ENCODE assay signal across 17 cellular contexts in genomic region chr13:25881136-25881926, GRCh38.
DNase-seq lines count a peak whose midpoint lies in the region; ATAC-seq and TF ChIP-seq lines count a peak whose summit lies in the region.
"Had no signal": no experiment of that assay in that cellular context is flagged by ENCODE, and none has a peak within 500 bp of the region (broad histone marks: within the 10 kb centered on the region; RNA-seq: fewer than 3 reads in every experiment).

No MANE protein-coding gene starts in this region.

- intact Hi-C loops in CD8-positive, alpha-beta T cell (cut with DNase I, micrococcal nuclease): loop anchor here in 1 of 2 experiments (5.0 kb wide), 1 partner anchor 34 kb away; no protein-coding TSS in a partner anchor
- intact Hi-C loops in psoas muscle (cut with DNase I): loop anchor here in 1 of 2 donors (10.0 kb wide), 1 partner anchor 93 kb away; no protein-coding TSS in a partner anchor

- no peak overlapping the region for H3K4me3 ChIP-seq in CD8-positive, alpha-beta T cell (ENCODE audit: low read depth, low read length)
- H3K4me3 ChIP-seq in HEK293 (ENCODE audit: low read depth, low read length) (no peak overlapping the region), psoas muscle (no peak overlapping the region)
- H3K4me3 ChIP-seq: left ventricle myocardium inferior had no signal

- ATAC-seq in CD8-positive, alpha-beta T cell: no peak
- peak; percentile 52 to 53 for ATAC-seq in naive thymus-derived CD8-positive, alpha-beta T cell
- ATAC-seq in psoas muscle: no peak
- ATAC-seq in stimulated activated naive CD8-positive, alpha-beta T cell treated with anti-CD3 and anti-CD28 coated beads, Interleukin-15, Interleukin-2, amounts not matched to agents 100 U/mL and 50 U/mL, for 24 hours: no peak

- peaks cover 75% of the 10 kb centered on the region for H3K4me1 Mint-ChIP-seq in CD8-positive, alpha-beta T cell (ENCODE audit: low read depth)
- H3K4me1 Mint-ChIP-seq in brain: peaks cover 48% of the 10 kb centered on the region
- H3K4me1 Mint-ChIP-seq in naive thymus-derived CD8-positive, alpha-beta T cell: peaks cover 44 to 77% (median 62%) of the 10 kb centered on the region in 4 donors

- TF ChIP-seq CTCF in CD8-positive, alpha-beta T cell (IDR thresholded peaks at IDR 0.05): no peak
- no peak for TF ChIP-seq CTCF in HEK293 (tag by site-specific recombination; IDR thresholded peaks at IDR 0.05)
- no peak for TF ChIP-seq CTCF in brain (conservative IDR thresholded peaks at IDR 0.05)
- TF ChIP-seq CTCF in psoas muscle (IDR thresholded peaks at IDR 0.05): no peak

- H3K9me3 ChIP-seq in CD8-positive, alpha-beta T cell (ENCODE audit: low read length): no peaks in the 10 kb centered on the region
- H3K9me3 ChIP-seq in HEK293 (ENCODE audit: control insufficient read depth, insufficient read depth, low read depth, low read length) (no peaks in the 10 kb centered on the region), psoas muscle (no peaks in the 10 kb centered on the region)
- H3K9me3 ChIP-seq: BE2C, left ventricle myocardium inferior had no signal

- H3K4me3 Mint-ChIP-seq in CD8-positive, alpha-beta T cell: peak overlapping the region; percentile 27
- H3K4me3 Mint-ChIP-seq in brain: peak overlapping the region in 4 of 5 experiments; percentile 27 to 67 (median 65)
- peak overlapping the region in 9 of 10 donors; percentile 27 to 83 (median 63) for H3K4me3 Mint-ChIP-seq in naive thymus-derived CD8-positive, alpha-beta T cell
- H3K4me3 Mint-ChIP-seq: HFFc6 had no signal

- CTCF ChIA-PET in CD8-positive, alpha-beta T cell (lab: Charles Lee): interaction anchor here (1.0 kb wide), 1 partner anchor 181 kb away, joined by 3 read pairs; no protein-coding TSS in a partner anchor
- CTCF ChIA-PET in HEK293 (lab: Yijun Ruan, JAX): interaction anchor here (1.1 kb wide), 1 partner anchor 125 kb away, joined by 3 read pairs; no protein-coding TSS in a partner anchor

- WGBS in psoas muscle, 3 donors: 73 to 81% (median 78%) methylated on average over 3 of the region's 3 CpGs

- POLR2A ChIA-PET in CD8-positive, alpha-beta T cell (lab: Charles Lee): no interaction called here
- POLR2A ChIA-PET in HEK293 (lab: Yijun Ruan, JAX): no interaction called here
- POLR2A ChIA-PET in naive thymus-derived CD8-positive, alpha-beta T cell (lab: Charles Lee): interaction anchor here (1.2 to 1.4 kb wide), 2 partner anchors 18 to 138 kb away, joined by 3 read pairs; no protein-coding TSS in a partner anchor

- H3K27me3 ChIP-seq in CD8-positive, alpha-beta T cell (ENCODE audit: insufficient read depth, low read length): no peaks in the 10 kb centered on the region
- H3K27me3 ChIP-seq in psoas muscle (ENCODE audit: insufficient read depth in 3 of 3, low read length in 2 of 3): no peaks in the 10 kb centered on the region

- H3K27ac ChIP-seq in CD8-positive, alpha-beta T cell (ENCODE audit: low read depth, low read length): no peak overlapping the region
- H3K27ac ChIP-seq in HEK293 (ENCODE audit: extremely low read depth, low read depth, low read length): no peak overlapping the region
- H3K27ac ChIP-seq in psoas muscle: no peak overlapping the region
- H3K27ac ChIP-seq: left ventricle myocardium inferior had no signal

- DNase-seq in CD8-positive, alpha-beta T cell: no peak
- peak in 3 of 10 donors; percentile 27 to 50 (median 48) for DNase-seq in naive thymus-derived CD8-positive, alpha-beta T cell
- no peak for DNase-seq in psoas muscle
- no peak for DNase-seq in anterior cingulate cortex (lab: John Stamatoyannopoulos, UW)
- DNase-seq in activated CD4-positive, alpha-beta T cell treated with anti-CD3 and anti-CD28 coated beads for 1 hour: no peak
- DNase-seq in stimulated activated naive CD8-positive, alpha-beta T cell treated with anti-CD3 and anti-CD28 coated beads, Interleukin-15, Interleukin-2, amounts not matched to agents 100 U/mL and 50 U/mL, for 24 hours: no peak
- DNase-seq: activated CD4-positive, CD25-positive, alpha-beta regulatory T cell treated with anti-CD3 and anti-CD28 coated beads, Interleukin-2, amount 50 U/mL, for 72 hours; activated CD8-positive, alpha-beta memory T cell treated with anti-CD3 and anti-CD28 coated beads, Interleukin-2, amount 50 U/mL, for 48 hours; caudate nucleus; HFFc6; IMR-90; left ventricle myocardium inferior; stimulated activated naive CD4-positive, alpha-beta T cell treated with Interleukin-2 at 50 U/mL for 16 hours; trophoblast cell had no signal

- H3K27me3 Mint-ChIP-seq in CD8-positive, alpha-beta T cell (ENCODE audit: low read depth): no peaks in the 10 kb centered on the region
- H3K27me3 Mint-ChIP-seq in brain: peaks cover 8% of the 10 kb centered on the region
- no peaks in the 10 kb centered on the region for H3K27me3 Mint-ChIP-seq in naive thymus-derived CD8-positive, alpha-beta T cell

- peak overlapping the region; percentile 42 for H3K27ac Mint-ChIP-seq in CD8-positive, alpha-beta T cell
- peak overlapping the region in 3 of 5 experiments; percentile 26 to 58 (median 52) for H3K27ac Mint-ChIP-seq in brain
- H3K27ac Mint-ChIP-seq in naive thymus-derived CD8-positive, alpha-beta T cell: peak overlapping the region; percentile 27 to 98 (median 76)
- H3K27ac Mint-ChIP-seq: HFFc6 had no signal

- no peaks in the 10 kb centered on the region for H3K9me3 Mint-ChIP-seq in CD8-positive, alpha-beta T cell
- no peaks in the 10 kb centered on the region for H3K9me3 Mint-ChIP-seq in brain
- peaks cover 0 to 2% (median 0%) of the 10 kb centered on the region in 9 donors for H3K9me3 Mint-ChIP-seq in naive thymus-derived CD8-positive, alpha-beta T cell

- H3K36me3 ChIP-seq in CD8-positive, alpha-beta T cell (ENCODE audit: insufficient read depth, low read length): no peaks in the 10 kb centered on the region
- no peaks in the 10 kb centered on the region for H3K36me3 ChIP-seq in HEK293 (ENCODE audit: control insufficient read depth in 2 of 2, insufficient read depth in 1 of 2, low read length in 2 of 2)
- H3K36me3 ChIP-seq in psoas muscle (ENCODE audit: insufficient read depth in 1 of 2, low read depth in 1 of 2): no peaks in the 10 kb centered on the region
- H3K36me3 ChIP-seq: BE2C, left ventricle myocardium inferior had no signal

- H3K36me3 Mint-ChIP-seq in CD8-positive, alpha-beta T cell: no peaks in the 10 kb centered on the region
- no peaks in the 10 kb centered on the region for H3K36me3 Mint-ChIP-seq in brain
- H3K36me3 Mint-ChIP-seq in naive thymus-derived CD8-positive, alpha-beta T cell: no peaks in the 10 kb centered on the region

- H3K4me1 ChIP-seq in CD8-positive, alpha-beta T cell (ENCODE audit: insufficient read depth, low read length): peaks cover 52% of the 10 kb centered on the region
- H3K4me1 ChIP-seq in HEK293 (ENCODE audit: control insufficient read depth, insufficient read depth, low read length) (peaks cover 4% of the 10 kb centered on the region; the same call in 1 of the 2 replicates), psoas muscle (no peaks in the 10 kb centered on the region)
- H3K4me1 ChIP-seq: left ventricle myocardium inferior had no signal

TF ChIP-seq in HEK293, 187 proteins besides CTCF, POLR2A, EP300 and RAD21:
- TF ChIP-seq ZNF624 (tag by site-specific recombination; IDR thresholded peaks at IDR 0.05): no peak
- TF ChIP-seq ZNF596 (tag by site-specific recombination; IDR thresholded peaks at IDR 0.05): peak; percentile 76
TF ChIP-seq in HEK293: peak in this region for 1.

Comparison
In these comparisons a context has a peak if more than half of its experiments do, and no peak if none do; other contexts are left out.
1. ATAC-seq: peak in naive thymus-derived CD8-positive, alpha-beta T cell (2 of 2); none in CD8-positive, alpha-beta T cell (single experiment), psoas muscle (0 of 4) and stimulated activated naive CD8-positive, alpha-beta T cell treated with anti-CD3 and anti-CD28 coated beads, Interleukin-15, Interleukin-2, amounts not matched to agents 100 U/mL and 50 U/mL, for 24 hours (single experiment).
2. Peak in every context shown above with its lines, with median percentiles within 50 percentile points of each other: H3K27ac Mint-ChIP-seq and H3K4me3 Mint-ChIP-seq.